19 cellular contexts compared by ENCODE assay signal in the genomic region with DNA sequence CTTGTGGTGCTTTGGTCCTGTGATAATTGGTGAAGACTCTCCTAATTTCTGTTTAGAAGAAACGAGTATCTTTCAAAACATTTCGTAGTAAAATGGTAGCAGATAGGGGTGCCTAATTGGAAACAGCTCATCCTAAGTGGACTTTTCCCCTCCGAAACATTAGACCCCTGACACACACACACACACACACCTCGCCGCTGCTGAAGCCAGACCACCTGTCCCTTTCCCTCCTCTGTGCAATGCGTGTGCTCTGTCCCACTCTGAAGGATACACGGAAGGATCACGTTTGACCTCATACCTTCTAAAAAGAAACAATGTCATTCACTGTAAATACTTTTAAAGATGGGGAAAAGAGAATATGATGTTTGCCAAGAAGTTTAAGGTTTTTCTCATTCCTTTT. TPM values are rescaled to one million over a fixed set of nuclear protein-coding genes. Genes with fewer than 3 reads are reported as not detected.
DNase-seq lines count a peak whose midpoint lies in the region; TF ChIP-seq lines count a peak whose summit lies in the region.
"Had no signal": no experiment of that assay in that cellular context is flagged by ENCODE, and none has a peak within 500 bp of the region (broad histone marks: within the 10 kb centered on the region; RNA-seq: fewer than 3 reads in every experiment).

No MANE protein-coding gene starts in this region.

- POLR2A ChIA-PET in Caco-2 (lab: Charles Lee), result no interaction called here

- H3K9ac ChIP-seq in endodermal cell (ENCODE audit: extremely low read depth, low read length, poor library complexity, severe bottlenecking) (no peak overlapping the region), mesendoderm (ENCODE audit: low read length) (no peak overlapping the region)
- H3K9ac ChIP-seq: BLaER1 treated with 17β-estradiol and CSF1 and Interleukin-3, amounts not matched to agents 10 nM and 100 nM had no signal

- no peaks in the 10 kb centered on the region for H3K9me3 ChIP-seq in Caco-2
- H3K9me3 ChIP-seq in endodermal cell (ENCODE audit: control insufficient read depth, low read length), result no peaks in the 10 kb centered on the region
- H3K9me3 ChIP-seq: A549 had no signal

- no peak overlapping the region for H2BK120ac ChIP-seq in mesendoderm (ENCODE audit: low read depth, low read length)

- CTCF ChIA-PET in Caco-2 (lab: Charles Lee), result no interaction called here

- H3K27me3 ChIP-seq in Caco-2 (replicated peaks; ENCODE audit: control insufficient read depth, insufficient read depth, low read length), result no peaks in the 10 kb centered on the region
- H3K27me3 ChIP-seq in endodermal cell (ENCODE audit: control insufficient read depth, insufficient read depth, low read length, poor library complexity, severe bottlenecking), result no peaks in the 10 kb centered on the region
- H3K27me3 ChIP-seq in mesendoderm (ENCODE audit: insufficient read depth, low read length, poor library complexity), result no peaks in the 10 kb centered on the region
- H3K27me3 ChIP-seq: BLaER1 treated with 17β-estradiol and CSF1 and Interleukin-3, amounts not matched to agents 10 nM and 100 nM had no signal

- WGBS in endodermal cell (ENCODE audit: insufficient coverage in 1 of 2, insufficient read length in 1 of 2), 2 experiments, result 95% methylated on average over 8 of the region's 8 CpGs; no CpG with 5 or more reads in 1 of the 2 experiments
- no CpG with 5 or more reads among the region's 8 CpGs for WGBS in mesendoderm (ENCODE audit: extremely low coverage, insufficient coverage, low lambda C conversion rate)

- no peaks in the 10 kb centered on the region for H3K9me3 Mint-ChIP-seq in Caco-2 (ENCODE audit: unreplicated experiment)
- peaks cover 7% of the 10 kb centered on the region for H3K9me3 Mint-ChIP-seq in endodermal cell
- H3K9me3 Mint-ChIP-seq: CD4-positive, alpha-beta T cell had no signal

- H3K79me2 ChIP-seq in mesendoderm (ENCODE audit: control insufficient read depth, insufficient read depth, low read length), result no peaks in the 10 kb centered on the region

- H2BK15ac ChIP-seq in mesendoderm (replicated peaks; ENCODE audit: low read depth), result peak overlapping the region; percentile 86

- peak overlapping the region; percentile 61 for H3K27ac Mint-ChIP-seq in Caco-2 (ENCODE audit: unreplicated experiment)
- H3K27ac Mint-ChIP-seq in endodermal cell, result peak overlapping the region; percentile 33
- H3K27ac Mint-ChIP-seq: B cell; CD4-positive, alpha-beta T cell; CD8-positive, alpha-beta memory T cell had no signal

- no peak overlapping the region for H3K23ac ChIP-seq in mesendoderm (ENCODE audit: low read length)

- intact Hi-C loops in Caco-2 (cut with micrococcal nuclease; ENCODE audit: unreplicated experiment), result no loop called here

- peaks cover 19% of the 10 kb centered on the region for H3K4me1 ChIP-seq in Caco-2
- H3K4me1 ChIP-seq in endodermal cell (ENCODE audit: control insufficient read depth, insufficient read depth, low read length), result peaks cover 9% of the 10 kb centered on the region
- H3K4me1 ChIP-seq in mesendoderm (ENCODE audit: control insufficient read depth, low read depth, low read length), result peaks cover 3% of the 10 kb centered on the region

- H3K4me3 Mint-ChIP-seq in Caco-2 (ENCODE audit: unreplicated experiment), result no peak overlapping the region
- no peak overlapping the region for H3K4me3 Mint-ChIP-seq in endodermal cell
- H3K4me3 Mint-ChIP-seq: B cell; CD4-positive, alpha-beta T cell; CD8-positive, alpha-beta memory T cell had no signal

- H4K5ac ChIP-seq in mesendoderm (ENCODE audit: low read length), result no peak overlapping the region

- H3K27ac ChIP-seq in endodermal cell (ENCODE audit: low read depth, low read length) (no peak overlapping the region), mesendoderm (ENCODE audit: low read depth, low read length) (no peak overlapping the region)
- H3K27ac ChIP-seq: 22Rv1; A549; BLaER1 treated with 17β-estradiol and CSF1 and Interleukin-3, amounts not matched to agents 10 nM and 100 nM; C4-2B had no signal

- H3K79me1 ChIP-seq in mesendoderm (ENCODE audit: low read length), result no peaks in the 10 kb centered on the region

- no peak overlapping the region for H2BK5ac ChIP-seq in mesendoderm (ENCODE audit: low read length)

- BruUV-seq in Caco-2 (replicated peaks; lab: Mats Ljungman, UMichigan), result no TSS peak

- H3K56ac ChIP-seq in mesendoderm (ENCODE audit: low read length), result no peak overlapping the region

- no peak for TF ChIP-seq CTCF in Caco-2 (IDR thresholded peaks at IDR 0.05; ENCODE audit: insufficient read depth in 1 of 2, low read depth in 1 of 2, low read length in 1 of 2, severe bottlenecking in 1 of 2, unreplicated experiment in 1 of 2)
- no peak for TF ChIP-seq CTCF in endodermal cell (conservative IDR thresholded peaks at IDR 0.05)
- no peak for TF ChIP-seq CTCF in GM10266 (IDR thresholded peaks at IDR 0.05; ENCODE audit: control insufficient read depth, insufficient read depth, low read depth, missing control alignments)

- H2AK5ac ChIP-seq in mesendoderm (ENCODE audit: low read length), result no peak overlapping the region

- H3K18ac ChIP-seq in mesendoderm (ENCODE audit: low read length), result no peak overlapping the region

- H3K4me1 Mint-ChIP-seq in Caco-2 (ENCODE audit: low read depth, unreplicated experiment), result peaks cover 32% of the 10 kb centered on the region
- peaks cover 24% of the 10 kb centered on the region for H3K4me1 Mint-ChIP-seq in endodermal cell
- H3K4me1 Mint-ChIP-seq: B cell; CD8-positive, alpha-beta memory T cell had no signal

- H3K36me3 ChIP-seq in Caco-2 (ENCODE audit: control insufficient read depth, insufficient read depth, low read length), result peaks cover 3% of the 10 kb centered on the region
- H3K36me3 ChIP-seq in endodermal cell (ENCODE audit: control insufficient read depth, insufficient read depth, low read length), result peaks cover 90% of the 10 kb centered on the region
- H3K36me3 ChIP-seq in mesendoderm (ENCODE audit: control insufficient read depth, insufficient read depth, low read length), result peaks cover 1% of the 10 kb centered on the region

- H3K4ac ChIP-seq in mesendoderm (ENCODE audit: low read depth, low read length), result no peak overlapping the region

- H4K8ac ChIP-seq in mesendoderm (ENCODE audit: low read depth, low read length), result no peak overlapping the region

- no peak for DNase-seq in Caco-2
- DNase-seq in endodermal cell, result no peak
- DNase-seq in mesendoderm, result no peak
- DNase-seq in DMS79 treated with DMSO at 0.1 percent for 48 hours (lab: John Stamatoyannopoulos, UW), result no peak
- no peak for DNase-seq in GM10266 (ENCODE audit: extremely low spot score)
- DNase-seq in activated naive CD4-positive, alpha-beta T cell treated with anti-CD3 and anti-CD28 coated beads, Interleukin-2, amount 50 U/mL, for 16 hours, result no peak
- DNase-seq: AML-193; Calu3; CD4-positive, alpha-beta T cell; CD8-positive, alpha-beta memory T cell; COR-L47; DND-41; EL; GDM1 had no signal

- H3K4me3 ChIP-seq in Caco-2 (ENCODE audit: low read depth, low read length), result no peak overlapping the region
- H3K4me3 ChIP-seq in endodermal cell (ENCODE audit: low read length), result no peak overlapping the region
- no peak overlapping the region for H3K4me3 ChIP-seq in mesendoderm (ENCODE audit: low read length)
- H3K4me3 ChIP-seq: A549; BLaER1 treated with 17β-estradiol and CSF1 and Interleukin-3, amounts not matched to agents 10 nM and 100 nM had no signal

- H3K36me3 Mint-ChIP-seq in Caco-2 (ENCODE audit: insufficient read depth, unreplicated experiment) (peaks cover 75% of the 10 kb centered on the region), endodermal cell (ENCODE audit: low read depth) (peaks cover 71% of the 10 kb centered on the region)
- H3K36me3 Mint-ChIP-seq: CD8-positive, alpha-beta memory T cell had no signal

- H3K4me2 ChIP-seq in mesendoderm (ENCODE audit: low read length), result no peak overlapping the region
- H3K4me2 ChIP-seq: A549 had no signal

- H3K27me3 Mint-ChIP-seq in Caco-2 (ENCODE audit: insufficient read depth, unreplicated experiment) (no peaks in the 10 kb centered on the region), endodermal cell (ENCODE audit: insufficient read depth) (no peaks in the 10 kb centered on the region)

RNA-seq across cellular contexts. Expression of a gene that starts 36.2 kb away (rescaled TPM):
- 16.3 and 17.1 TPM in 2 replicates for total RNA-seq in Caco-2 (2022)
- total RNA-seq in endodermal cell, result 10 to 100 TPM; 20.2 to 22.3 TPM
- polyA plus RNA-seq in endodermal cell (2013, experiment 1 of 2), result 12.8 TPM
- polyA plus RNA-seq in endodermal cell (2013, experiment 2 of 2), result 14.4 TPM
- 11.2 TPM for polyA plus RNA-seq in mesendoderm (2013, experiment 1 of 2)
- 11.0 TPM for polyA plus RNA-seq in mesendoderm (2013, experiment 2 of 2)
